ENCODE assay signal across 9 cellular contexts in genomic region chr1:206633708-206634121, GRCh38. TPM values are rescaled to one million over a fixed set of nuclear protein-coding genes. Genes with fewer than 3 reads are reported as not detected.
A peak's percentile ranks its signal among the peaks of the same experiment; 100 is the strongest.
DNase-seq lines count a peak whose midpoint lies in the region; ATAC-seq and TF ChIP-seq lines count a peak whose summit lies in the region.
"Had no signal": no experiment of that assay in that cellular context is flagged by ENCODE, and none has a peak within 500 bp of the region (broad histone marks: within the 10 kb centered on the region; RNA-seq: fewer than 3 reads in every experiment).

No MANE protein-coding gene starts in this region.

- no peak for TF ChIP-seq CTCF in RWPE1 (conservative IDR thresholded peaks at IDR 0.05; ENCODE audit: low read depth)
- TF ChIP-seq CTCF in osteocyte (IDR thresholded peaks at IDR 0.05), result no peak
- no peak for TF ChIP-seq CTCF in A673 (conservative IDR thresholded peaks at IDR 0.05; ENCODE audit: low read depth, low read length)

- H3K36me3 Mint-ChIP-seq in CD4-positive, alpha-beta memory T cell, result no peaks in the 10 kb centered on the region
- H3K36me3 Mint-ChIP-seq in osteocyte (ENCODE audit: unreplicated experiment), result no peaks in the 10 kb centered on the region

- peaks cover 4 to 8% of the 10 kb centered on the region in 2 donors for H3K27me3 Mint-ChIP-seq in CD4-positive, alpha-beta memory T cell
- H3K27me3 Mint-ChIP-seq in osteocyte (ENCODE audit: unreplicated experiment), result peaks cover 10% of the 10 kb centered on the region

- CTCF ChIA-PET in CD4-positive, alpha-beta memory T cell (lab: Charles Lee; ENCODE audit: partially characterized antibody), result interaction anchor here (0.8 to 9.9 kb wide), 18 partner anchors 13 to 348 kb away, joined by 3 to 274 read pairs (median 6); partner anchors contain the start of genes EIF2D and IKBKE
- CTCF ChIA-PET in RWPE1 (lab: Yijun Ruan, JAX), result interaction anchor here (0.6 to 3.9 kb wide), 21 partner anchors 8 to 348 kb away, joined by 3 to 44 read pairs (median 4); partner anchors contain the start of gene EIF2D
- CTCF ChIA-PET in A673 (lab: Charles Lee), result interaction anchor here (0.9 to 4.7 kb wide), 2 partner anchors 30 to 279 kb away, joined by 3 to 36 read pairs; no protein-coding TSS in a partner anchor

- ATAC-seq in GM21526 (IDR thresholded peaks at IDR 0.05; ENCODE audit: low FRiP score, unreplicated experiment), result no peak

- peaks cover 8 to 26% (median 13%) of the 10 kb centered on the region in 4 donors for H3K4me1 Mint-ChIP-seq in CD4-positive, alpha-beta memory T cell
- H3K4me1 Mint-ChIP-seq in osteocyte (ENCODE audit: unreplicated experiment), result peaks cover 19% of the 10 kb centered on the region

- in situ Hi-C loops in G401 (cut with HindIII; ENCODE audit: low sequenced_read_pairs), result no loop called here

- BruUV-seq in A673 (replicated peaks; lab: Mats Ljungman, UMichigan), result no TSS peak

- H3K4me1 ChIP-seq in CD4-positive, alpha-beta memory T cell (ENCODE audit: insufficient read depth, low read length), result peaks cover 15% of the 10 kb centered on the region
- peaks cover 15% of the 10 kb centered on the region for H3K4me1 ChIP-seq in effector memory CD4-positive, alpha-beta T cell (ENCODE audit: control insufficient read depth, insufficient read depth, low read length, poor library complexity, severe bottlenecking)
- H3K4me1 ChIP-seq in A673 (ENCODE audit: insufficient read depth, low read length, poor library complexity, severe bottlenecking), result peaks cover 38% of the 10 kb centered on the region

- no peak for DNase-seq in CD4-positive, alpha-beta memory T cell
- DNase-seq in RWPE1 (ENCODE audit: low spot score), result peak; percentile 94
- peak; percentile 82 for DNase-seq in fibroblast of gingiva (ENCODE audit: low read depth)
- DNase-seq in osteocyte (ENCODE audit: extremely low spot score, unreplicated experiment), result peak; percentile 10
- DNase-seq in effector memory CD4-positive, alpha-beta T cell, result no peak
- DNase-seq in G401 (ENCODE audit: low spot score), result no peak
- DNase-seq in A673 (ENCODE audit: low spot score), result no peak

- H3K36me3 ChIP-seq in CD4-positive, alpha-beta memory T cell (ENCODE audit: insufficient read depth, low read length), result no peaks in the 10 kb centered on the region
- H3K36me3 ChIP-seq in effector memory CD4-positive, alpha-beta T cell (ENCODE audit: control insufficient read depth, insufficient read depth, low read length), result no peaks in the 10 kb centered on the region
- H3K36me3 ChIP-seq in A673 (ENCODE audit: insufficient read depth, low read length, poor library complexity, severe bottlenecking), result no peaks in the 10 kb centered on the region

- H3K9me3 Mint-ChIP-seq in CD4-positive, alpha-beta memory T cell, result no peaks in the 10 kb centered on the region
- H3K9me3 Mint-ChIP-seq in osteocyte (ENCODE audit: unreplicated experiment), result no peaks in the 10 kb centered on the region

- no peak overlapping the region for H3K27ac ChIP-seq in CD4-positive, alpha-beta memory T cell (ENCODE audit: low read depth, low read length)
- H3K27ac ChIP-seq in RWPE1 (peak overlapping the region; percentile 89), A673 (ENCODE audit: low read depth, low read length, poor library complexity, severe bottlenecking) (no peak overlapping the region)
- H3K27ac ChIP-seq in effector memory CD4-positive, alpha-beta T cell (ENCODE audit: insufficient read depth, low read length, poor library complexity, severe bottlenecking), result no peak overlapping the region
- H3K27ac ChIP-seq: KMS-11 had no signal

- H3K4me3 ChIP-seq in CD4-positive, alpha-beta memory T cell (ENCODE audit: low read length in 2 of 2), result no peak overlapping the region
- H3K4me3 ChIP-seq in effector memory CD4-positive, alpha-beta T cell (ENCODE audit: insufficient read depth, low read depth, low read length, poor library complexity, severe bottlenecking), result no peak overlapping the region
- H3K4me3 ChIP-seq in A673 (ENCODE audit: low read depth, low read length, poor library complexity, severe bottlenecking), result no peak overlapping the region

- H3K4me3 Mint-ChIP-seq in CD4-positive, alpha-beta memory T cell, result peak overlapping the region in 7 of 8 donors; percentile 1 to 87 (median 27)
- no peak overlapping the region for H3K4me3 Mint-ChIP-seq in osteocyte (ENCODE audit: unreplicated experiment)

- H3K27me3 ChIP-seq in CD4-positive, alpha-beta memory T cell (ENCODE audit: insufficient read depth, low read length), result no peaks in the 10 kb centered on the region
- H3K27me3 ChIP-seq in effector memory CD4-positive, alpha-beta T cell (replicated peaks; ENCODE audit: control insufficient read depth, insufficient read depth, low read length, poor library complexity, severe bottlenecking), result no peaks in the 10 kb centered on the region
- H3K27me3 ChIP-seq in A673 (replicated peaks; ENCODE audit: insufficient read depth, low read depth, low read length, poor library complexity), result peaks cover 8% of the 10 kb centered on the region

- H3K9me3 ChIP-seq in CD4-positive, alpha-beta memory T cell (ENCODE audit: control insufficient read depth in 1 of 2, low read length in 2 of 2), result no peaks in the 10 kb centered on the region
- no peaks in the 10 kb centered on the region for H3K9me3 ChIP-seq in effector memory CD4-positive, alpha-beta T cell (ENCODE audit: control insufficient read depth, low read length)
- no peaks in the 10 kb centered on the region for H3K9me3 ChIP-seq in A673 (ENCODE audit: low read depth, low read length, poor library complexity, severe bottlenecking)

- POLR2A ChIA-PET in CD4-positive, alpha-beta memory T cell (lab: Charles Lee; ENCODE audit: partially characterized antibody), result no interaction called here
- POLR2A ChIA-PET in RWPE1 (lab: Yijun Ruan, JAX; ENCODE audit: low non-redundant PET), result interaction anchor here (1.3 kb wide), 1 partner anchor 21 kb away, joined by 3 read pairs; the partner anchor contains the start of gene EIF2D
- POLR2A ChIA-PET in A673 (lab: Charles Lee; ENCODE audit: low non-redundant PET), result no interaction called here

- intact Hi-C loops in CD4-positive, alpha-beta memory T cell (cut with micrococcal nuclease), result loop anchor here (1.0 to 10.0 kb wide), 5 partner anchors 31 to 441 kb away; no protein-coding TSS in a partner anchor
- intact Hi-C loops in A673 (cut with micrococcal nuclease; ENCODE audit: unreplicated experiment), result loop anchor here (1.0 to 10.0 kb wide), 3 partner anchors 30 to 351 kb away; no protein-coding TSS in a partner anchor

- H3K27ac Mint-ChIP-seq in CD4-positive, alpha-beta memory T cell, result no peak overlapping the region
- H3K27ac Mint-ChIP-seq in osteocyte (ENCODE audit: unreplicated experiment), result no peak overlapping the region

RNA-seq across cellular contexts. Expression of gene DYRK3, which starts 1.6 kb away (rescaled TPM):
- 1 to 10 TPM in 1 of 2 experiments, under 1 TPM in 1; 0.78 to 1.2 TPM for total RNA-seq in CD4-positive, alpha-beta memory T cell
- under 1 TPM in 1 of 2 donors, not detected in 1; 0.22 TPM for polyA plus RNA-seq in CD4-positive, alpha-beta memory T cell
- total RNA-seq in osteocyte (1.7 and 2.1 TPM in 2 replicates), A673 (2021) (18.7 and 24.0 TPM in 2 replicates)
- 22.2 and 24.1 TPM in 2 replicates for total RNA-seq in G401 (2014; rRNA removed; shearing (Covaris generic))

RNA-seq across cellular contexts. Expression of gene EIF2D, which starts 21.4 kb away (rescaled TPM):
- total RNA-seq in CD4-positive, alpha-beta memory T cell, result 10 to 100 TPM; 53.5 to 54.5 TPM
- polyA plus RNA-seq in CD4-positive, alpha-beta memory T cell, result 10 to 100 TPM; 33.5 to 38.9 TPM
- 53.2 and 56.8 TPM in 2 replicates for total RNA-seq in osteocyte
- 58.2 and 63.7 TPM in 2 replicates for total RNA-seq in G401 (2014; rRNA removed; shearing (Covaris generic))
- total RNA-seq in A673 (2021), result 32.6 and 32.7 TPM in 2 replicates

RNA-seq across cellular contexts. Expression of gene MAPKAPK2, which starts 51.0 kb away (rescaled TPM):
- 10 to 100 TPM; 71.7 to 72.8 TPM for total RNA-seq in CD4-positive, alpha-beta memory T cell
- 1 to 10 TPM; 1.3 to 3.9 TPM for polyA plus RNA-seq in CD4-positive, alpha-beta memory T cell
- total RNA-seq in osteocyte (62.4 and 67.5 TPM in 2 replicates), A673 (2021) (39.2 and 41.9 TPM in 2 replicates)
- total RNA-seq in G401 (2014; rRNA removed; shearing (Covaris generic)), result 25.7 and 32.7 TPM in 2 replicates

Comparison
In these comparisons a context has a peak if more than half of its experiments do, and no peak if none do; other contexts are left out.
1. DNase-seq: peak in RWPE1 (single experiment), fibroblast of gingiva (single experiment) and osteocyte (single experiment); none in CD4-positive, alpha-beta memory T cell (0 of 5), effector memory CD4-positive, alpha-beta T cell (0 of 3), G401 (single experiment) and A673 (single experiment).